Comparison of ENCODE assay signal across 15 cellular contexts in genomic region chr1:109312978-109313775, GRCh38. TPM values are rescaled to one million over a fixed set of nuclear protein-coding genes. Genes with fewer than 3 reads are reported as not detected.
DNase-seq lines count a peak whose midpoint lies in the region; ATAC-seq, FAIRE-seq and TF ChIP-seq lines count a peak whose summit lies in the region.
"Had no signal": no experiment of that assay in that cellular context is flagged by ENCODE, and none has a peak within 500 bp of the region (broad histone marks: within the 10 kb centered on the region; RNA-seq: fewer than 3 reads in every experiment).

No MANE protein-coding gene starts in this region.

- no peaks in the 10 kb centered on the region for H3K9me3 Mint-ChIP-seq in endodermal cell
- H3K9me3 Mint-ChIP-seq: IgD-negative memory B cell had no signal

- POLR2A ChIA-PET in HepG2 (lab: Yijun Ruan, JAX): interaction anchor here (0.6 to 0.8 kb wide), 3 partner anchors 9 to 80 kb away, joined by 3 to 4 read pairs (median 3); no protein-coding TSS in a partner anchor

- H3K4me1 ChIP-seq in right lobe of liver (peaks cover 0 to 22% (median 5%) of the 10 kb centered on the region in 4 donors), HepG2 (ENCODE audit: insufficient read depth, low read length) (peaks cover 37% of the 10 kb centered on the region), endodermal cell (ENCODE audit: control insufficient read depth, insufficient read depth, low read length) (peaks cover 2% of the 10 kb centered on the region)

- peak; percentile 55 to 81 (median 70) for ATAC-seq in right lobe of liver
- ATAC-seq in HepG2: no peak
- ATAC-seq in GM21515 (IDR thresholded peaks at IDR 0.05; ENCODE audit: unreplicated experiment): no peak
- ATAC-seq: activated CD8-positive, alpha-beta memory T cell treated with anti-CD3 and anti-CD28 coated beads, Interleukin-2, amount 10 ng/mL, durations not matched to agents 7 days and 5 days; Panc1 had no signal

- FAIRE-seq in HepG2 (lab: Jason Lieb, UNC): no peak

- H3K9me3 ChIP-seq in right lobe of liver: no peaks in the 10 kb centered on the region
- no peaks in the 10 kb centered on the region for H3K9me3 ChIP-seq in HepG2 (ENCODE audit: low read length)
- H3K9me3 ChIP-seq in endodermal cell (ENCODE audit: control insufficient read depth, low read length): no peaks in the 10 kb centered on the region

- no peak overlapping the region for H3K27ac Mint-ChIP-seq in endodermal cell
- H3K27ac Mint-ChIP-seq: activated CD8-positive, alpha-beta memory T cell treated with anti-CD3 and anti-CD28 coated beads, Interleukin-2, amount 10 ng/mL, durations not matched to agents 7 days and 5 days; IgD-negative memory B cell had no signal

- in situ Hi-C loops in HepG2 (cut with HindIII; ENCODE audit: extremely low pct_ligation_motif_present, low pct_unique_long_range_greater_than_20kb): no loop called here

- TF ChIP-seq POLR2A in right lobe of liver (IDR thresholded peaks at IDR 0.05) (no peak), HepG2 (IDR thresholded peaks at IDR 0.05; ENCODE audit: insufficient read depth in 1 of 2, low read depth in 2 of 2, low read length in 2 of 2) (no peak)

- H3K4me2 ChIP-seq in HepG2 (ENCODE audit: low read depth, low read length): no peak overlapping the region

- TF ChIP-seq CTCF in right lobe of liver (IDR thresholded peaks at IDR 0.05) (no peak), HepG2 (CRISPR knock-in tag; IDR thresholded peaks at IDR 0.05) (no peak), endodermal cell (conservative IDR thresholded peaks at IDR 0.05) (no peak)

- H2AFZ ChIP-seq in HepG2 (ENCODE audit: low read length): no peak overlapping the region

- H3K36me3 ChIP-seq in right lobe of liver: no peaks in the 10 kb centered on the region
- peaks cover 17 to 51% of the 10 kb centered on the region in 2 experiments for H3K36me3 ChIP-seq in HepG2 (replicated peaks in 1 of 2; ENCODE audit: control insufficient read depth in 1 of 2, insufficient read depth in 2 of 2, low read length in 2 of 2)
- H3K36me3 ChIP-seq in endodermal cell (ENCODE audit: control insufficient read depth, insufficient read depth, low read length): peaks cover 44% of the 10 kb centered on the region

- no peak overlapping the region for H3K4me3 ChIP-seq in right lobe of liver
- H3K4me3 ChIP-seq in HepG2 (replicated peaks in 1 of 3; ENCODE audit: insufficient read depth in 1 of 3, low read depth in 2 of 3, low read length in 3 of 3): no peak overlapping the region
- H3K4me3 ChIP-seq in endodermal cell (ENCODE audit: low read length): no peak overlapping the region

- no TSS peak for BruUV-seq in HepG2 (replicated peaks; lab: Mats Ljungman, UMichigan)

- H3K4me3 Mint-ChIP-seq in endodermal cell: no peak overlapping the region
- H3K4me3 Mint-ChIP-seq: activated CD8-positive, alpha-beta memory T cell treated with anti-CD3 and anti-CD28 coated beads, Interleukin-2, amount 10 ng/mL, durations not matched to agents 7 days and 5 days; IgD-negative memory B cell had no signal

- 23% methylated on average over 12 of the region's 12 CpGs for WGBS in right lobe of liver (ENCODE audit: insufficient coverage, low coverage, low lambda C conversion rate, missing lambda C conversion rate)
- 90% methylated on average over 12 of the region's 12 CpGs for WGBS in HepG2 (ENCODE audit: low lambda C conversion rate)
- 92 to 97% methylated on average over 5 to 12 of the region's 12 CpGs for WGBS in endodermal cell (ENCODE audit: insufficient coverage in 1 of 2, insufficient read length in 1 of 2), 2 experiments

- CTCF ChIA-PET in HepG2 (lab: Yijun Ruan, JAX; ENCODE audit: low intra/inter-chr PET ratio, low total read pairs): no interaction called here

- no peak for TF ChIP-seq RAD21 in HepG2 (CRISPR knock-in tag; IDR thresholded peaks at IDR 0.05)

- H3K27ac ChIP-seq in right lobe of liver: peak overlapping the region in 1 of 3 donors; percentile 39
- no peak overlapping the region for H3K27ac ChIP-seq in HepG2 (ENCODE audit: extremely low read length, insufficient read depth, low read length)
- no peak overlapping the region for H3K27ac ChIP-seq in endodermal cell (ENCODE audit: low read depth, low read length)

- H3K27me3 ChIP-seq in right lobe of liver (no peaks in the 10 kb centered on the region), HepG2 (ENCODE audit: control insufficient read depth in 1 of 2, insufficient read depth in 2 of 2, low read length in 2 of 2) (no peaks in the 10 kb centered on the region), endodermal cell (ENCODE audit: control insufficient read depth, insufficient read depth, low read length, poor library complexity, severe bottlenecking) (no peaks in the 10 kb centered on the region)

- TF ChIP-seq EP300 in HepG2 (IDR thresholded peaks at IDR 0.05; ENCODE audit: low read depth in 2 of 2, low read length in 2 of 2) (no peak), HepG2 (CRISPR knock-in tag; IDR thresholded peaks at IDR 0.05; ENCODE audit: borderline replicate concordance) (no peak)

- no peaks in the 10 kb centered on the region for H3K79me2 ChIP-seq in HepG2 (ENCODE audit: insufficient read depth, low read length)

- no peaks in the 10 kb centered on the region for H3K27me3 Mint-ChIP-seq in endodermal cell (ENCODE audit: insufficient read depth)

- DNase-seq in right lobe of liver (peak in 1 of 3 donors; percentile 66), HepG2 (ENCODE audit: low spot score) (no peak), endodermal cell (peak; percentile 30), medulla oblongata (ENCODE audit: extremely low spot score) (peak; percentile 92), NCI-H1092 (lab: John Stamatoyannopoulos, UW) (no peak), NCI-H1417 treated with DMSO at 0.1 percent for 48 hours (lab: John Stamatoyannopoulos, UW) (no peak), mucosa of gallbladder (ENCODE audit: low spot score) (no peak)
- DNase-seq: activated CD8-positive, alpha-beta memory T cell treated with anti-CD3 and anti-CD28 coated beads, Interleukin-2, amount 10 ng/mL, durations not matched to agents 7 days and 5 days; NCI-H1930 had no signal

- H4K20me1 ChIP-seq in HepG2 (ENCODE audit: insufficient read depth, low read length): no peaks in the 10 kb centered on the region

- H3K9ac ChIP-seq in HepG2 (ENCODE audit: insufficient read depth, low read depth, low read length) (no peak overlapping the region), endodermal cell (ENCODE audit: extremely low read depth, low read length, poor library complexity, severe bottlenecking) (no peak overlapping the region)

- intact Hi-C loops in right lobe of liver (cut with DNase I) (no loop called here), HepG2 (cut with micrococcal nuclease; ENCODE audit: unreplicated experiment) (no loop called here)

- H3K4me1 Mint-ChIP-seq in endodermal cell: no peaks in the 10 kb centered on the region
- H3K4me1 Mint-ChIP-seq: activated CD8-positive, alpha-beta memory T cell treated with anti-CD3 and anti-CD28 coated beads, Interleukin-2, amount 10 ng/mL, durations not matched to agents 7 days and 5 days; IgD-negative memory B cell had no signal

- H3K36me3 Mint-ChIP-seq in endodermal cell (ENCODE audit: low read depth): peaks cover 48% of the 10 kb centered on the region
- H3K36me3 Mint-ChIP-seq: activated CD8-positive, alpha-beta memory T cell treated with anti-CD3 and anti-CD28 coated beads, Interleukin-2, amount 10 ng/mL, durations not matched to agents 7 days and 5 days had no signal

RNA-seq across cellular contexts. Expression of gene MYBPHL, which starts 6.4 kb away (rescaled TPM):
- total RNA-seq in right lobe of liver: not detected
- 3.8 and 5.7 TPM in 2 replicates for total RNA-seq in HepG2 (2016; rRNA removed; fragmentation: Illumina TruSeq; extraction: Trizol)
- 3.1 and 3.6 TPM in 2 replicates for total RNA-seq in HepG2 (2016; cell fraction: cytosol; rRNA removed; fragmentation: Illumina TruSeq; extraction: Trizol; ENCODE audit: low read depth)
- total RNA-seq in HepG2 (2016; cell fraction: insoluble cytoplasmic fraction; rRNA removed; fragmentation: Illumina TruSeq; extraction: Trizol): 2.8 and 5.0 TPM in 2 replicates
- 3.2 and 3.4 TPM in 2 replicates for total RNA-seq in HepG2 (2016; cell fraction: membrane; rRNA removed; fragmentation: Illumina TruSeq; extraction: Trizol)
- total RNA-seq in HepG2 (2016; cell fraction: nucleus; rRNA removed; fragmentation: Illumina TruSeq; extraction: Trizol): 2.4 and 2.6 TPM in 2 replicates
- 3.7 and 6.1 TPM in 2 replicates for polyA plus RNA-seq in HepG2 (2011; rRNA removed)
- 4.3 and 4.4 TPM in 2 replicates for polyA plus RNA-seq in HepG2 (2011; cell fraction: cytosol; rRNA removed)
- polyA plus RNA-seq in HepG2 (2011; cell fraction: nucleus; rRNA removed): 6.0 and 7.0 TPM in 2 replicates
- polyA plus RNA-seq in HepG2 (2012): 2.5 and 2.7 TPM in 2 replicates
- polyA plus RNA-seq in HepG2 (2016; cell fraction: cytosol; fragmentation: Illumina TruSeq; extraction: Trizol; ENCODE audit: low read depth): 2.2 TPM in 2 replicates
- polyA plus RNA-seq in HepG2 (2016; cell fraction: insoluble cytoplasmic fraction; fragmentation: Illumina TruSeq; extraction: Trizol; ENCODE audit: low read depth): 4.9 and 5.8 TPM in 2 replicates
- polyA plus RNA-seq in HepG2 (2016; cell fraction: membrane; fragmentation: Illumina TruSeq; extraction: Trizol; ENCODE audit: low read depth): 2.6 and 2.9 TPM in 2 replicates
- 4.3 and 5.1 TPM in 2 replicates for polyA plus RNA-seq in HepG2 (2016; cell fraction: nucleus; fragmentation: Illumina TruSeq; extraction: Trizol; ENCODE audit: insufficient read depth, low read depth)
- polyA minus RNA-seq in HepG2 (2011; rRNA and poly(A)+ RNA removed; ENCODE audit: low replicate concordance): 0.30 and 3.0 TPM in 2 replicates
- 1.1 and 1.3 TPM in 2 replicates for polyA minus RNA-seq in HepG2 (2011; cell fraction: cytosol; rRNA and poly(A)+ RNA removed)
- 2.3 and 2.9 TPM in 2 replicates for polyA minus RNA-seq in HepG2 (2011; cell fraction: nucleus; rRNA and poly(A)+ RNA removed)
- total RNA-seq in endodermal cell: not detected
- not detected for polyA plus RNA-seq in endodermal cell (2013, experiment 1 of 2)
- polyA plus RNA-seq in endodermal cell (2013, experiment 2 of 2): not detected
- 0.20 TPM for total RNA-seq in mucosa of gallbladder
- total RNA-seq: activated CD8-positive, alpha-beta memory T cell treated with anti-CD3 and anti-CD28 coated beads, Interleukin-2, amount 10 ng/mL, durations not matched to agents 7 days and 5 days; H4; urinary bladder had no signal
- polyA plus RNA-seq: AG04450, IgD-negative memory B cell had no signal

RNA-seq across cellular contexts. Expression of gene PSRC1, which starts 30.2 kb away (rescaled TPM):
- total RNA-seq in right lobe of liver (1 to 10 TPM in 5 of 6 experiments, under 1 TPM in 1; 0.70 to 3.4 (median 1.5) TPM), HepG2 (2016; rRNA removed; fragmentation: Illumina TruSeq; extraction: Trizol) (26.5 and 28.6 TPM in 2 replicates), endodermal cell (10 to 100 TPM; 38.5 to 72.7 TPM), mucosa of gallbladder (7.4 TPM)
- total RNA-seq in HepG2 (2016; cell fraction: cytosol; rRNA removed; fragmentation: Illumina TruSeq; extraction: Trizol; ENCODE audit: low read depth): 15.7 and 18.2 TPM in 2 replicates
- total RNA-seq in HepG2 (2016; cell fraction: insoluble cytoplasmic fraction; rRNA removed; fragmentation: Illumina TruSeq; extraction: Trizol): 23.7 and 27.5 TPM in 2 replicates
- 24.4 and 25.4 TPM in 2 replicates for total RNA-seq in HepG2 (2016; cell fraction: membrane; rRNA removed; fragmentation: Illumina TruSeq; extraction: Trizol)
- total RNA-seq in HepG2 (2016; cell fraction: nucleus; rRNA removed; fragmentation: Illumina TruSeq; extraction: Trizol): 23.6 and 27.9 TPM in 2 replicates
- polyA plus RNA-seq in HepG2 (2011; rRNA removed): 23.9 and 30.3 TPM in 2 replicates
- 11.8 and 18.1 TPM in 2 replicates for polyA plus RNA-seq in HepG2 (2011; cell fraction: cytosol; rRNA removed)
- 104 and 135 TPM in 2 replicates for polyA plus RNA-seq in HepG2 (2011; cell fraction: nucleus; rRNA removed)
- polyA plus RNA-seq in HepG2 (2012): 12.2 and 19.3 TPM in 2 replicates
- 13.9 and 14.3 TPM in 2 replicates for polyA plus RNA-seq in HepG2 (2016; cell fraction: cytosol; fragmentation: Illumina TruSeq; extraction: Trizol; ENCODE audit: low read depth)
- 37.5 and 41.0 TPM in 2 replicates for polyA plus RNA-seq in HepG2 (2016; cell fraction: insoluble cytoplasmic fraction; fragmentation: Illumina TruSeq; extraction: Trizol; ENCODE audit: low read depth)
- polyA plus RNA-seq in HepG2 (2016; cell fraction: membrane; fragmentation: Illumina TruSeq; extraction: Trizol; ENCODE audit: low read depth): 24.3 and 27.2 TPM in 2 replicates
- polyA plus RNA-seq in HepG2 (2016; cell fraction: nucleus; fragmentation: Illumina TruSeq; extraction: Trizol; ENCODE audit: insufficient read depth, low read depth): 82.1 and 85.7 TPM in 2 replicates
- 12.7 and 26.2 TPM in 2 replicates for polyA minus RNA-seq in HepG2 (2011; rRNA and poly(A)+ RNA removed; ENCODE audit: low replicate concordance)
- polyA minus RNA-seq in HepG2 (2011; cell fraction: cytosol; rRNA and poly(A)+ RNA removed): 7.7 and 12.2 TPM in 2 replicates
- 12.3 and 21.4 TPM in 2 replicates for polyA minus RNA-seq in HepG2 (2011; cell fraction: nucleus; rRNA and poly(A)+ RNA removed)
- 91.5 TPM for polyA plus RNA-seq in endodermal cell (2013, experiment 1 of 2)
- 92.2 TPM for polyA plus RNA-seq in endodermal cell (2013, experiment 2 of 2)
- polyA plus RNA-seq: IgD-negative memory B cell had no signal

Comparison
In these comparisons a context has a peak if more than half of its experiments do, and no peak if none do; other contexts are left out.
1. ATAC-seq: peak in right lobe of liver (4 of 4); none in HepG2 (single experiment) and GM21515 (single experiment).
2. DNase-seq: peak in endodermal cell (single experiment) and medulla oblongata (single experiment); none in HepG2 (single experiment), NCI-H1092 (single experiment), NCI-H1417 treated with DMSO at 0.1 percent for 48 hours (single experiment) and mucosa of gallbladder (single experiment).